Comparison of ENCODE assay signal across 8 cellular contexts in genomic region chr11:65615950-65616574, GRCh38. TPM values are rescaled to one million over a fixed set of nuclear protein-coding genes. Genes with fewer than 3 reads are reported as not detected.
DNase-seq lines count a peak whose midpoint lies in the region; ATAC-seq, FAIRE-seq and TF ChIP-seq lines count a peak whose summit lies in the region.

No MANE protein-coding gene starts in this region.

- H3K9me3 Mint-ChIP-seq in natural killer cell = no peaks in the 10 kb centered on the region

- BruUV-seq in endothelial cell of umbilical vein (replicated peaks; lab: Mats Ljungman, UMichigan) = no TSS peak

- peaks cover 48% of the 10 kb centered on the region for H3K79me2 ChIP-seq in endothelial cell of umbilical vein (ENCODE audit: control insufficient read depth, insufficient read depth, low read length)

- peak; percentile 63 for DNase-seq in activated CD4-positive, alpha-beta T cell treated with anti-CD3 and anti-CD28 coated beads for 48 hours
- no peak for DNase-seq in activated CD4-positive, alpha-beta T cell treated with anti-CD3 and anti-CD28 coated beads for 4 hours
- DNase-seq in T-helper 1 cell (peak in 3 of 5 donors; percentile 19 to 46 (median 29)), endothelial cell of umbilical vein (ENCODE audit: low read depth, low spot score) (no peak), natural killer cell (no peak), cerebellar nuclear complex (lab: John Stamatoyannopoulos, UW) (no peak), medulla oblongata (ENCODE audit: extremely low spot score) (no peak)

- intact Hi-C loops in endothelial cell of umbilical vein (cut with micrococcal nuclease) (loop anchor here (1.0 kb wide), 4 partner anchors 9 to 194 kb away; partner anchors contain the start of genes NEAT1 and SIPA1), natural killer cell (cut with micrococcal nuclease) (loop anchor here (1.0 to 5.0 kb wide), 6 partner anchors 36 to 242 kb away; partner anchors contain the start of genes CFL1 and ZNRD2)

- peak overlapping the region; percentile 64 to 90 (median 71) for H3K4me3 ChIP-seq in endothelial cell of umbilical vein (replicated peaks in 1 of 3; ENCODE audit: insufficient read depth in 1 of 3, low read depth in 1 of 3, low read length in 3 of 3)

- no peak for TF ChIP-seq POLR2A in endothelial cell of umbilical vein (IDR thresholded peaks at IDR 0.05; ENCODE audit: low read depth, low read length)

- H3K9me1 ChIP-seq in endothelial cell of umbilical vein (replicated peaks; ENCODE audit: control insufficient read depth, extremely low read depth, insufficient read depth, low read length) = no peaks in the 10 kb centered on the region

- CTCF ChIA-PET in endothelial cell of umbilical vein (lab: Charles Lee) = interaction anchor here (1.2 to 6.2 kb wide), 8 partner anchors 9 to 75 kb away, joined by 3 to 54 read pairs (median 8); partner anchors contain the start of genes FAM89B, KCNK7, SIPA1 and ZNRD2

- H3K4me3 Mint-ChIP-seq in natural killer cell = peak overlapping the region; percentile 98

- ATAC-seq in HG02981 (IDR thresholded peaks at IDR 0.05; ENCODE audit: unreplicated experiment) = peak; percentile 0
- ATAC-seq in natural killer cell = no peak

- peak overlapping the region; percentile 86 for H3K4me2 ChIP-seq in endothelial cell of umbilical vein (ENCODE audit: insufficient read depth, low read length)

- peak overlapping the region; percentile 74 for H3K9ac ChIP-seq in endothelial cell of umbilical vein (replicated peaks; ENCODE audit: extremely low read depth, insufficient read depth, low read length)

- TF ChIP-seq CTCF in endothelial cell of umbilical vein (IDR thresholded peaks at IDR 0.05; ENCODE audit: extremely low read depth in 1 of 2, insufficient read depth in 1 of 2, low read depth in 1 of 2, low read length in 2 of 2) (no peak), natural killer cell (IDR thresholded peaks at IDR 0.05) (no peak)

- no peaks in the 10 kb centered on the region for H3K9me3 ChIP-seq in endothelial cell of umbilical vein (replicated peaks; ENCODE audit: control insufficient read depth, insufficient read depth, low read length)

- peak overlapping the region; percentile 45 for H3K27ac ChIP-seq in endothelial cell of umbilical vein (ENCODE audit: insufficient read depth, low read depth, low read length)

- POLR2A ChIA-PET in endothelial cell of umbilical vein (lab: Charles Lee) = interaction anchor here (1.2 kb wide), 1 partner anchor 10 kb away, joined by 3 read pairs; no protein-coding TSS in a partner anchor

- H2AFZ ChIP-seq in endothelial cell of umbilical vein (ENCODE audit: low read depth, low read length) = no peak overlapping the region

- H3K4me1 Mint-ChIP-seq in natural killer cell = peaks cover 26 to 46% of the 10 kb centered on the region in 2 donors

- H3K27ac Mint-ChIP-seq in natural killer cell = peak overlapping the region; percentile 96 to 97

- H4K20me1 ChIP-seq in endothelial cell of umbilical vein (replicated peaks; ENCODE audit: control insufficient read depth, extremely low read depth, insufficient read depth, low read length) = no peaks in the 10 kb centered on the region

- peaks cover 32% of the 10 kb centered on the region for H3K4me1 ChIP-seq in endothelial cell of umbilical vein (ENCODE audit: control insufficient read depth, extremely low read depth, insufficient read depth, low read length)

- peaks cover 0 to 34% of the 10 kb centered on the region in 2 experiments for H3K36me3 ChIP-seq in endothelial cell of umbilical vein (ENCODE audit: control insufficient read depth in 2 of 2, extremely low read depth in 1 of 2, insufficient read depth in 2 of 2, low read length in 2 of 2)

- no peaks in the 10 kb centered on the region for H3K27me3 ChIP-seq in endothelial cell of umbilical vein (ENCODE audit: control insufficient read depth in 2 of 2, insufficient read depth in 2 of 2, low read length in 2 of 2)

- dilution Hi-C loops in endothelial cell of umbilical vein (cut with MboI; ENCODE audit: extremely low pct_ligation_motif_present, low sequenced_read_pairs) = no loop called here

- no peak for FAIRE-seq in endothelial cell of umbilical vein (lab: Jason Lieb, UNC)

- H3K27me3 Mint-ChIP-seq in natural killer cell (ENCODE audit: low read depth in 2 of 2) = no peaks in the 10 kb centered on the region

- H3K36me3 Mint-ChIP-seq in natural killer cell = no peaks in the 10 kb centered on the region

TF ChIP-seq in endothelial cell of umbilical vein, 7 proteins besides CTCF, POLR2A, EP300 and RAD21:
- TF ChIP-seq GATA2 (IDR thresholded peaks at IDR 0.05; ENCODE audit: insufficient read depth, insufficient read length, low read depth, low read length) = no peak
- TF ChIP-seq FOS (IDR thresholded peaks at IDR 0.05; ENCODE audit: borderline replicate concordance, insufficient read depth, low read length) = no peak
- TF ChIP-seq MAX (IDR thresholded peaks at IDR 0.05; ENCODE audit: insufficient read depth, insufficient read length) = no peak
- TF ChIP-seq JUN (IDR thresholded peaks at IDR 0.05; ENCODE audit: borderline replicate concordance, insufficient read depth, insufficient read length, low read depth) = no peak
- no peak for TF ChIP-seq MYC (IDR thresholded peaks at IDR 0.05; ENCODE audit: low read depth, low read length)
- TF ChIP-seq POLR2AphosphoS5 (IDR thresholded peaks at IDR 0.05; ENCODE audit: insufficient read depth, low read depth, low read length) = no peak
- no peak for TF ChIP-seq EZH2 (IDR thresholded peaks at IDR 0.05; ENCODE audit: borderline replicate concordance, low read depth, low read length, severe bottlenecking)

RNA-seq across cellular contexts. Expression of gene PCNX3, which starts 0.5 kb away (rescaled TPM):
- total RNA-seq in endothelial cell of umbilical vein (53.8 and 53.9 TPM in 2 replicates), natural killer cell (100 to 1,000 TPM; 101 to 105 (median 102) TPM)
- 42.6 and 53.5 TPM in 2 replicates for polyA plus RNA-seq in endothelial cell of umbilical vein
- 23.3 and 28.8 TPM in 2 replicates for polyA plus RNA-seq in endothelial cell of umbilical vein (2011; cell fraction: cytosol; rRNA removed)
- 76.1 and 90.5 TPM in 2 replicates for polyA plus RNA-seq in endothelial cell of umbilical vein (2011; cell fraction: nucleus; rRNA removed)
- polyA plus RNA-seq in endothelial cell of umbilical vein (2012) = 28.4 and 32.6 TPM in 2 replicates
- 45.5 and 63.5 TPM in 2 replicates for polyA minus RNA-seq in endothelial cell of umbilical vein
- 34.9 TPM for polyA minus RNA-seq in endothelial cell of umbilical vein (2011; cell fraction: cytosol; rRNA and poly(A)+ RNA removed)
- polyA minus RNA-seq in endothelial cell of umbilical vein (2011; cell fraction: nucleus; rRNA and poly(A)+ RNA removed) = 43.2 and 59.8 TPM in 2 replicates

RNA-seq across cellular contexts. Expression of gene MAP3K11, which starts 2.0 kb away (rescaled TPM):
- total RNA-seq in endothelial cell of umbilical vein = 160 and 182 TPM in 2 replicates
- 131 and 148 TPM in 2 replicates for polyA plus RNA-seq in endothelial cell of umbilical vein
- 74.8 and 100 TPM in 2 replicates for polyA plus RNA-seq in endothelial cell of umbilical vein (2011; cell fraction: cytosol; rRNA removed)
- polyA plus RNA-seq in endothelial cell of umbilical vein (2011; cell fraction: nucleus; rRNA removed) = 107 and 124 TPM in 2 replicates
- 98.7 and 129 TPM in 2 replicates for polyA plus RNA-seq in endothelial cell of umbilical vein (2012)
- 74.5 and 110 TPM in 2 replicates for polyA minus RNA-seq in endothelial cell of umbilical vein
- 32.2 TPM for polyA minus RNA-seq in endothelial cell of umbilical vein (2011; cell fraction: cytosol; rRNA and poly(A)+ RNA removed)
- 44.6 and 76.6 TPM in 2 replicates for polyA minus RNA-seq in endothelial cell of umbilical vein (2011; cell fraction: nucleus; rRNA and poly(A)+ RNA removed)
- total RNA-seq in natural killer cell = 10 to 100 TPM; 85.3 to 94.5 (median 94.0) TPM

RNA-seq across cellular contexts. Expression of gene KCNK7, which starts 20.5 kb away (rescaled TPM):
- total RNA-seq in endothelial cell of umbilical vein = 0.60 and 1.3 TPM in 2 replicates
- polyA plus RNA-seq in endothelial cell of umbilical vein = 0.17 and 0.19 TPM in 2 replicates
- polyA plus RNA-seq in endothelial cell of umbilical vein (2011; cell fraction: cytosol; rRNA removed) = 0.13 and 0.21 TPM in 2 replicates
- polyA plus RNA-seq in endothelial cell of umbilical vein (2011; cell fraction: nucleus; rRNA removed) = 0.66 and 0.87 TPM in 2 replicates
- polyA plus RNA-seq in endothelial cell of umbilical vein (2012) = 0.70 TPM in 1 of 2 replicates, not detected in the other
- 0.51 TPM in 1 of 2 replicates, not detected in the other for polyA minus RNA-seq in endothelial cell of umbilical vein
- not detected for polyA minus RNA-seq in endothelial cell of umbilical vein (2011; cell fraction: cytosol; rRNA and poly(A)+ RNA removed)
- polyA minus RNA-seq in endothelial cell of umbilical vein (2011; cell fraction: nucleus; rRNA and poly(A)+ RNA removed) = 0.34 TPM in 1 of 2 replicates, not detected in the other
- 10 to 100 TPM in 1 of 3 donors, 1 to 10 TPM in 2; 6.3 to 11.2 (median 7.1) TPM for total RNA-seq in natural killer cell

RNA-seq across cellular contexts. Expression of gene SIPA1, which starts 21.8 kb away (rescaled TPM):
- total RNA-seq in endothelial cell of umbilical vein (119 and 128 TPM in 2 replicates), natural killer cell (100 to 1,000 TPM; 520 to 776 (median 743) TPM)
- polyA plus RNA-seq in endothelial cell of umbilical vein = 67.5 and 96.5 TPM in 2 replicates
- 43.7 and 54.8 TPM in 2 replicates for polyA plus RNA-seq in endothelial cell of umbilical vein (2011; cell fraction: cytosol; rRNA removed)
- polyA plus RNA-seq in endothelial cell of umbilical vein (2011; cell fraction: nucleus; rRNA removed) = 78.0 and 81.6 TPM in 2 replicates
- 53.4 and 66.6 TPM in 2 replicates for polyA plus RNA-seq in endothelial cell of umbilical vein (2012)
- polyA minus RNA-seq in endothelial cell of umbilical vein = 61.4 and 99.1 TPM in 2 replicates
- 16.3 TPM for polyA minus RNA-seq in endothelial cell of umbilical vein (2011; cell fraction: cytosol; rRNA and poly(A)+ RNA removed)
- 33.2 and 56.9 TPM in 2 replicates for polyA minus RNA-seq in endothelial cell of umbilical vein (2011; cell fraction: nucleus; rRNA and poly(A)+ RNA removed)

RNA-seq across cellular contexts. Expression of gene EHBP1L1, which starts 40.2 kb away (rescaled TPM):
- total RNA-seq in endothelial cell of umbilical vein = 18.8 and 19.7 TPM in 2 replicates
- 12.7 and 18.5 TPM in 2 replicates for polyA plus RNA-seq in endothelial cell of umbilical vein
- polyA plus RNA-seq in endothelial cell of umbilical vein (2011; cell fraction: cytosol; rRNA removed) = 7.1 and 11.1 TPM in 2 replicates
- 29.6 and 32.5 TPM in 2 replicates for polyA plus RNA-seq in endothelial cell of umbilical vein (2011; cell fraction: nucleus; rRNA removed)
- polyA plus RNA-seq in endothelial cell of umbilical vein (2012) = 14.2 and 20.1 TPM in 2 replicates
- 8.6 and 12.0 TPM in 2 replicates for polyA minus RNA-seq in endothelial cell of umbilical vein
- polyA minus RNA-seq in endothelial cell of umbilical vein (2011; cell fraction: cytosol; rRNA and poly(A)+ RNA removed) = 64.3 TPM
- 7.8 and 11.2 TPM in 2 replicates for polyA minus RNA-seq in endothelial cell of umbilical vein (2011; cell fraction: nucleus; rRNA and poly(A)+ RNA removed)
- 100 to 1,000 TPM; 129 to 137 (median 135) TPM for total RNA-seq in natural killer cell

Comparison
In these comparisons a context has a peak if more than half of its experiments do, and no peak if none do; other contexts are left out.
1. DNase-seq: peak in activated CD4-positive, alpha-beta T cell treated with anti-CD3 and anti-CD28 coated beads for 48 hours (single experiment) and T-helper 1 cell (3 of 5); none in activated CD4-positive, alpha-beta T cell treated with anti-CD3 and anti-CD28 coated beads for 4 hours (0 of 2), endothelial cell of umbilical vein (single experiment), natural killer cell (single experiment), cerebellar nuclear complex (0 of 2) and medulla oblongata (single experiment).